Comparison of ENCODE assay signal across 8 cellular contexts in genomic region chr9:20621553-20622329, GRCh38. TPM values are rescaled to one million over a fixed set of nuclear protein-coding genes. Genes with fewer than 3 reads are reported as not detected.
DNase-seq lines count a peak whose midpoint lies in the region; ATAC-seq and TF ChIP-seq lines count a peak whose summit lies in the region.

No MANE protein-coding gene starts in this region.

- H3K27ac Mint-ChIP-seq in activated naive CD4-positive, alpha-beta T cell treated with anti-CD3 and anti-CD28 coated beads, Interleukin-2, amount 10 ng/mL, durations not matched to agents 7 days and 5 days, result peak overlapping the region; percentile 99
- peak overlapping the region; percentile 69 for H3K27ac Mint-ChIP-seq in glutamatergic neuron (ENCODE audit: unreplicated experiment)

- ATAC-seq in GM18870 (IDR thresholded peaks at IDR 0.05; ENCODE audit: unreplicated experiment) (peak; percentile 4), HG03442 (IDR thresholded peaks at IDR 0.05; ENCODE audit: unreplicated experiment) (peak; percentile 18)

- peaks cover 49% of the 10 kb centered on the region for H3K4me1 Mint-ChIP-seq in activated naive CD4-positive, alpha-beta T cell treated with anti-CD3 and anti-CD28 coated beads, Interleukin-2, amount 10 ng/mL, durations not matched to agents 7 days and 5 days
- H3K4me1 Mint-ChIP-seq in glutamatergic neuron (ENCODE audit: low read depth, unreplicated experiment), result peaks cover 19% of the 10 kb centered on the region

- H2AFZ ChIP-seq in osteoblast (ENCODE audit: low read length), result peak overlapping the region; percentile 95

- no peak for TF ChIP-seq CTCF in glutamatergic neuron (IDR thresholded peaks at IDR 0.05; ENCODE audit: partially characterized antibody, unreplicated experiment)
- TF ChIP-seq CTCF in osteoblast (IDR thresholded peaks at IDR 0.05; ENCODE audit: extremely low read depth, low read depth, low read length), result no peak

- TF ChIP-seq POLR2A in Raji (IDR thresholded peaks at IDR 0.05; ENCODE audit: insufficient read depth, low read depth, low read length), result 0 out of 2 replicates have a peak, but pooled peaks have one; percentile 2

- under 1% methylated on average over 73 of the region's 73 CpGs for WGBS in thymus

- peak overlapping the region; percentile 82 for H3K4me2 ChIP-seq in osteoblast (ENCODE audit: insufficient read depth, low read length)

- H3K9me3 Mint-ChIP-seq in activated naive CD4-positive, alpha-beta T cell treated with anti-CD3 and anti-CD28 coated beads, Interleukin-2, amount 10 ng/mL, durations not matched to agents 7 days and 5 days, result no peaks in the 10 kb centered on the region
- H3K9me3 Mint-ChIP-seq in glutamatergic neuron (ENCODE audit: unreplicated experiment), result peaks cover 8% of the 10 kb centered on the region

- H4K20me1 ChIP-seq in osteoblast (ENCODE audit: insufficient read depth, low read length), result no peaks in the 10 kb centered on the region

- CTCF ChIA-PET in activated naive CD4-positive, alpha-beta T cell treated with anti-CD3 and anti-CD28 coated beads, Interleukin-2, amount 10 ng/mL, durations not matched to agents 7 days and 5 days (lab: Charles Lee), result interaction anchor here (0.7 to 1.8 kb wide), 12 partner anchors 17 to 675 kb away, joined by 3 to 7 read pairs (median 4); partner anchors contain the start of gene FOCAD

- peaks cover 11% of the 10 kb centered on the region for H3K4me1 ChIP-seq in osteoblast (ENCODE audit: insufficient read depth, low read length)
- peaks cover 6% of the 10 kb centered on the region for H3K4me1 ChIP-seq in thymus (ENCODE audit: control insufficient read depth, insufficient read depth, low read length)

- H3K9me3 ChIP-seq in osteoblast (ENCODE audit: low read depth, low read length) (no peaks in the 10 kb centered on the region), thymus (ENCODE audit: control insufficient read depth) (peaks cover 2% of the 10 kb centered on the region)

- peak overlapping the region; percentile 98 for H3K4me3 Mint-ChIP-seq in activated naive CD4-positive, alpha-beta T cell treated with anti-CD3 and anti-CD28 coated beads, Interleukin-2, amount 10 ng/mL, durations not matched to agents 7 days and 5 days
- peak overlapping the region; percentile 97 for H3K4me3 Mint-ChIP-seq in glutamatergic neuron (ENCODE audit: unreplicated experiment)

- DNase-seq in AG08395 (ENCODE audit: low spot score) (peak; percentile 51), glutamatergic neuron (peak; percentile 72), osteoblast (ENCODE audit: insufficient read length, low spot score, missing footprints) (peak; percentile 92)
- peak; percentile 88 for DNase-seq in activated naive CD4-positive, alpha-beta T cell treated with anti-CD3 and anti-CD28 coated beads, Interleukin-2, amount 10 ng/mL, durations not matched to agents 7 days and 5 days

- no peaks in the 10 kb centered on the region for H3K27me3 ChIP-seq in osteoblast (ENCODE audit: insufficient read depth, low read length)
- H3K27me3 ChIP-seq in thymus (ENCODE audit: control insufficient read depth, insufficient read depth), result no peaks in the 10 kb centered on the region

- H3K27me3 Mint-ChIP-seq in activated naive CD4-positive, alpha-beta T cell treated with anti-CD3 and anti-CD28 coated beads, Interleukin-2, amount 10 ng/mL, durations not matched to agents 7 days and 5 days, result no peaks in the 10 kb centered on the region
- peaks cover 18% of the 10 kb centered on the region for H3K27me3 Mint-ChIP-seq in glutamatergic neuron (ENCODE audit: unreplicated experiment)

- no peaks in the 10 kb centered on the region for H3K79me2 ChIP-seq in osteoblast (ENCODE audit: insufficient read depth, low read length)

- H3K4me3 ChIP-seq in osteoblast (ENCODE audit: insufficient read depth, low read length) (peak overlapping the region; percentile 81), thymus (ENCODE audit: low read length) (peak overlapping the region; percentile 86)

- H3K36me3 ChIP-seq in osteoblast (ENCODE audit: insufficient read depth, low read length) (no peaks in the 10 kb centered on the region), thymus (ENCODE audit: control insufficient read depth, insufficient read depth) (no peaks in the 10 kb centered on the region)

- peaks cover 34% of the 10 kb centered on the region for H3K36me3 Mint-ChIP-seq in activated naive CD4-positive, alpha-beta T cell treated with anti-CD3 and anti-CD28 coated beads, Interleukin-2, amount 10 ng/mL, durations not matched to agents 7 days and 5 days
- H3K36me3 Mint-ChIP-seq in glutamatergic neuron (ENCODE audit: unreplicated experiment), result no peaks in the 10 kb centered on the region

- H3K27ac ChIP-seq in osteoblast (ENCODE audit: low read depth, low read length) (peak overlapping the region; percentile 47), thymus (ENCODE audit: low read depth) (peak overlapping the region; percentile 87)

RNA-seq across cellular contexts. Expression of gene MLLT3, which starts 0.6 kb away (rescaled TPM):
- total RNA-seq in glutamatergic neuron (ENCODE audit: unreplicated experiment) (11.7 TPM), osteoblast (13.8 and 17.4 TPM in 2 replicates)
- polyA plus RNA-seq in thymus, result 21.8 TPM

Comparison
In these comparisons a context has a peak if more than half of its experiments do, and no peak if none do; other contexts are left out.
1. Peak in every context shown above with its lines: DNase-seq, ATAC-seq, H3K4me3 ChIP-seq and H3K27ac ChIP-seq.